19 cellular contexts compared by ENCODE assay signal in genomic region chr5:75663621-75664285, GRCh38. TPM values are rescaled to one million over a fixed set of nuclear protein-coding genes. Genes with fewer than 3 reads are reported as not detected.
A peak's percentile ranks its signal among the peaks of the same experiment; 100 is the strongest.
DNase-seq lines count a peak whose midpoint lies in the region; ATAC-seq and TF ChIP-seq lines count a peak whose summit lies in the region.
"Had no signal": no experiment of that assay in that cellular context is flagged by ENCODE, and none has a peak within 500 bp of the region (broad histone marks: within the 10 kb centered on the region; RNA-seq: fewer than 3 reads in every experiment).

No MANE protein-coding gene starts in this region.

- no peaks in the 10 kb centered on the region for H3K36me3 ChIP-seq in right lobe of liver
- H3K36me3 ChIP-seq: HAP-1 had no signal

- WGBS in right lobe of liver (ENCODE audit: insufficient coverage, low coverage, low lambda C conversion rate, missing lambda C conversion rate): 75% methylated on average over 5 of the region's 12 CpGs

- H3K4me1 Mint-ChIP-seq in mesothelial cell of epicardium: peaks cover 31% of the 10 kb centered on the region

- TF ChIP-seq CTCF in mesothelial cell of epicardium (IDR thresholded peaks at IDR 0.05; ENCODE audit: unreplicated experiment) (no peak), right lobe of liver (IDR thresholded peaks at IDR 0.05) (no peak)

- DNase-seq in M059J (ENCODE audit: low read depth) (peak; percentile 61), astrocyte of the hippocampus (ENCODE audit: low read depth, low spot score) (peak; percentile 58), mesothelial cell of epicardium (ENCODE audit: low spot score in 2 of 2, unreplicated experiment in 2 of 2) (no peak), superior temporal gyrus (ENCODE audit: extremely low spot score) (peak; percentile 39), right lobe of liver (no peak)
- DNase-seq: DMS 273 treated with DMSO at 0.1 percent for 48 hours, GDM1, KG1, NCI-H1436, NCI-H2029, NCI-H2171, NCI-H510A treated with DMSO at 0.1 percent for 48 hours had no signal

- H3K27me3 Mint-ChIP-seq in mesothelial cell of epicardium (ENCODE audit: low read depth): no peaks in the 10 kb centered on the region

- no peak overlapping the region for H3K4me3 ChIP-seq in right lobe of liver
- H3K4me3 ChIP-seq: GM12878, HAP-1 had no signal

- no peaks in the 10 kb centered on the region for H3K9me3 ChIP-seq in right lobe of liver
- H3K9me3 ChIP-seq: HAP-1 had no signal

- ATAC-seq in HG03520 (IDR thresholded peaks at IDR 0.05; ENCODE audit: unreplicated experiment): no peak
- ATAC-seq in HG02678 (IDR thresholded peaks at IDR 0.05; ENCODE audit: unreplicated experiment): no peak
- ATAC-seq in right lobe of liver: no peak
- ATAC-seq: GM12878, Right ventricle myocardium inferior had no signal

- intact Hi-C loops in right lobe of liver (cut with DNase I): no loop called here

- H3K27ac Mint-ChIP-seq in mesothelial cell of epicardium: peak overlapping the region; percentile 68

- no peak overlapping the region for H3K27ac ChIP-seq in right lobe of liver
- H3K27ac ChIP-seq: C4-2B had no signal

- H3K27me3 ChIP-seq in right lobe of liver: no peaks in the 10 kb centered on the region

- H3K4me3 Mint-ChIP-seq in mesothelial cell of epicardium: no peak overlapping the region

- H3K4me1 ChIP-seq in right lobe of liver: peaks cover 0 to 3% (median 0%) of the 10 kb centered on the region in 4 donors

- TF ChIP-seq POLR2A in right lobe of liver (IDR thresholded peaks at IDR 0.05): no peak

- H3K9me3 Mint-ChIP-seq in mesothelial cell of epicardium: no peaks in the 10 kb centered on the region

- H3K36me3 Mint-ChIP-seq in mesothelial cell of epicardium: no peaks in the 10 kb centered on the region

RNA-seq across cellular contexts. Expression of gene ANKDD1B, which starts 52.5 kb away (rescaled TPM):
- total RNA-seq in M059J (2014; rRNA removed; shearing (Covaris generic)): 0.05 TPM in 1 of 2 replicates, not detected in the other
- total RNA-seq in mesothelial cell of epicardium (0.95 to 1.5 TPM (median 1.1 TPM) in 3 replicates), right lobe of liver (under 1 TPM in 2 of 6 experiments, not detected in 4; 0.17 to 0.26 TPM)
- total RNA-seq: A673 had no signal

RNA-seq across cellular contexts. Expression of gene POC5, which starts 53.5 kb away (rescaled TPM):
- 57.7 and 58.9 TPM in 2 replicates for total RNA-seq in M059J (2014; rRNA removed; shearing (Covaris generic))
- 15.0 to 18.0 TPM (median 15.2 TPM) in 3 replicates for total RNA-seq in mesothelial cell of epicardium
- 10 to 100 TPM in 1 of 6 experiments, 1 to 10 TPM in 5; 1.8 to 10.0 (median 2.8) TPM for total RNA-seq in right lobe of liver

Comparison
In these comparisons a context has a peak if more than half of its experiments do, and no peak if none do; other contexts are left out.
1. DNase-seq: peak in M059J (single experiment), astrocyte of the hippocampus (single experiment) and superior temporal gyrus (single experiment); none in mesothelial cell of epicardium (0 of 2) and right lobe of liver (0 of 3).